In the genomic region with DNA sequence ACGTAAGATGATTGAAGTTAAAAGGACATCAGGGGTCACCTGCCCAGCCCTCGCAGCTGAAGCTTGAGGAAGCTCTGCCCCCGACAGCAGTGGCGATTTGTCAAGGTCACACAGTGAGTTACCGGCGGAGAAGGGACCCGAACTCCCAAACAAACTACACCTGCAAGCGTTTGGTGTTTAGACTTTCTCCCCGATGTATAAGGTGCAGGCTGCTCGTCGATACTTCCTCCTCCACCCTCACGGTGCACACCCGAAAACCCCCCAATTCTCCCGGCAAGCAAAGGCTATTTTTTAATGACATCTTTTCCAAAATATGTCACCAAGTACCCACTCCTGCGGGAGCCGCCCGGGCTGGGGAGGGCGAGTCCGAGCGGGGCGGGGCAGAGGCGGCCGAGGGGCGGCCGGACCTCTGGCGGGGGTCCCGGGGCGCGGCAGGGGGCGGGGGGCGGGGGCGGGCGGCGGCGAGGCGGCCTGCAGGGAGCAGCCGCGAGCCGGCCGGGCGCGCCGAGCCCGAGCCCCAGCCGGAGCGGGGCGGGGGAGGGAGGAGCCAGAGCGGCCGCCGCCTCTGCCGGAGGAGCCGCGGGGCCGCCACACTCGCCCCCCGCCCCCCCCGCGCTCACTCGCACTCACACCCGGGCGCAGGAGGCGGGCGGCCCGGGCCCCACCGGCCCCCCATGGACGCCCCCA, we compare ENCODE assay signal across 8 cellular contexts. TPM values are rescaled to one million over a fixed set of nuclear protein-coding genes. Genes with fewer than 3 reads are reported as not detected.
DNase-seq lines count a peak whose midpoint lies in the region; ATAC-seq and TF ChIP-seq lines count a peak whose summit lies in the region.

A gene with protein sequence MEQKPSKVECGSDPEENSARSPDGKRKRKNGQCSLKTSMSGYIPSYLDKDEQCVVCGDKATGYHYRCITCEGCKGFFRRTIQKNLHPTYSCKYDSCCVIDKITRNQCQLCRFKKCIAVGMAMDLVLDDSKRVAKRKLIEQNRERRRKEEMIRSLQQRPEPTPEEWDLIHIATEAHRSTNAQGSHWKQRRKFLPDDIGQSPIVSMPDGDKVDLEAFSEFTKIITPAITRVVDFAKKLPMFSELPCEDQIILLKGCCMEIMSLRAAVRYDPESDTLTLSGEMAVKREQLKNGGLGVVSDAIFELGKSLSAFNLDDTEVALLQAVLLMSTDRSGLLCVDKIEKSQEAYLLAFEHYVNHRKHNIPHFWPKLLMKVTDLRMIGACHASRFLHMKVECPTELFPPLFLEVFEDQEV (plus strand): TSS at position 619 of the 687 bp plus-strand sequence. CDS start 11,524 bp downstream, outside the sequence.

- ATAC-seq in GM21786 (IDR thresholded peaks at IDR 0.05; ENCODE audit: unreplicated experiment), result peak; percentile 80
- no peak for ATAC-seq in GM19463 (IDR thresholded peaks at IDR 0.05; ENCODE audit: unreplicated experiment)

- intact Hi-C loops in Caco-2 (cut with micrococcal nuclease; ENCODE audit: unreplicated experiment), result loop anchor here (1.0 kb wide), 3 partner anchors 13 to 49 kb away; no protein-coding TSS in a partner anchor

- H3K27me3 Mint-ChIP-seq in Caco-2 (ENCODE audit: insufficient read depth, unreplicated experiment), result no peaks in the 10 kb centered on the region

- TF ChIP-seq CTCF in Caco-2 (IDR thresholded peaks at IDR 0.05; ENCODE audit: insufficient read depth in 1 of 2, low read depth in 1 of 2, low read length in 1 of 2, severe bottlenecking in 1 of 2, unreplicated experiment in 1 of 2) (no peak), liver (IDR thresholded peaks at IDR 0.05; ENCODE audit: low read depth, low read length, missing input control) (peak; percentile 11)

- H3K4me1 ChIP-seq in Caco-2 (peaks cover 26% of the 10 kb centered on the region), liver (ENCODE audit: control insufficient read depth in 4 of 4, insufficient read depth in 4 of 4, low read length in 3 of 4) (peaks cover 0 to 37% (median 22%) of the 10 kb centered on the region in 4 donors)

- H3K36me3 Mint-ChIP-seq in Caco-2 (ENCODE audit: insufficient read depth, unreplicated experiment), result peaks cover 8% of the 10 kb centered on the region

- H3K4me3 Mint-ChIP-seq in Caco-2 (ENCODE audit: unreplicated experiment), result peak within 1 kb of the TSS; percentile 78

- no peaks in the 10 kb centered on the region for H3K36me3 ChIP-seq in Caco-2 (ENCODE audit: control insufficient read depth, insufficient read depth, low read length)
- H3K36me3 ChIP-seq in liver (ENCODE audit: control insufficient read depth in 4 of 4, insufficient read depth in 3 of 4, low read depth in 1 of 4, low read length in 3 of 4), result no peaks in the 10 kb centered on the region

- H3K4me1 Mint-ChIP-seq in Caco-2 (ENCODE audit: low read depth, unreplicated experiment), result peaks cover 33% of the 10 kb centered on the region

- CTCF ChIA-PET in Caco-2 (lab: Charles Lee), result interaction anchor here (0.6 to 5.6 kb wide), 11 partner anchors 9 to 106 kb away, joined by 3 to 66 read pairs (median 6); no protein-coding TSS in a partner anchor

- peak within 1 kb of the TSS; percentile 26 to 67 for H3K9ac ChIP-seq in liver (ENCODE audit: low read depth in 1 of 2, low read length in 2 of 2)

- H3K4me3 ChIP-seq in Caco-2 (ENCODE audit: low read depth, low read length) (peak within 1 kb of the TSS; percentile 99), liver (ENCODE audit: low read depth in 1 of 3, low read length in 3 of 3) (peak within 1 kb of the TSS; percentile 83 to 90 (median 90))

- peak in 1 of 2 experiments; percentile 83 for DNase-seq in Caco-2
- DNase-seq in NCI-H1092 treated with DMSO at 0.1 percent for 48 hours (lab: John Stamatoyannopoulos, UW), result peak; percentile 50
- peak; percentile 65 for DNase-seq in activated CD4-positive, alpha-beta T cell treated with anti-CD3 and anti-CD28 coated beads, Interleukin-2, amount 50 U/mL, for 48 hours
- DNase-seq in dermis microvascular lymphatic vessel endothelial cell (ENCODE audit: low read depth in 2 of 2), result peak in 1 of 2 donors; percentile 72
- DNase-seq in stimulated activated CD4-positive, alpha-beta T cell treated with anti-CD3 and anti-CD28 coated beads, Interleukin-4, amount 100 ng/mL, for 1 hour, result peak; percentile 77

- no peaks in the 10 kb centered on the region for H3K9me3 Mint-ChIP-seq in Caco-2 (ENCODE audit: unreplicated experiment)

- TF ChIP-seq RAD21 in liver (IDR thresholded peaks at IDR 0.05), result no peak

- under 1% methylated on average over 63 of the region's 66 CpGs for WGBS in liver

- peak within 1 kb of the TSS; percentile 66 to 83 for H3K27ac ChIP-seq in liver (ENCODE audit: low read depth in 1 of 2, low read length in 2 of 2)

- peak within 1 kb of the TSS; percentile 23 for H3K27ac Mint-ChIP-seq in Caco-2 (ENCODE audit: unreplicated experiment)

- H3K9me3 ChIP-seq in Caco-2, result no peaks in the 10 kb centered on the region
- H3K9me3 ChIP-seq in liver (ENCODE audit: control insufficient read depth in 4 of 4, low read length in 3 of 4), result no peaks in the 10 kb centered on the region

- H3K27me3 ChIP-seq in Caco-2 (replicated peaks; ENCODE audit: control insufficient read depth, insufficient read depth, low read length) (no peaks in the 10 kb centered on the region), liver (ENCODE audit: control insufficient read depth in 4 of 4, insufficient read depth in 4 of 4, low read length in 3 of 4) (no peaks in the 10 kb centered on the region)

- POLR2A ChIA-PET in Caco-2 (lab: Charles Lee), result interaction anchor here (0.5 to 1.3 kb wide), 3 partner anchors 8 to 128 kb away, joined by 3 to 5 read pairs (median 5); a partner anchor contains a TSS

- BruUV-seq in Caco-2 (replicated peaks; lab: Mats Ljungman, UMichigan), result no TSS peak

TF ChIP-seq in liver, 16 proteins besides CTCF, POLR2A, EP300 and RAD21:
- TF ChIP-seq HNF4A (conservative IDR thresholded peaks at IDR 0.05) (no peak), JUND (IDR thresholded peaks at IDR 0.05) (no peak), NR2F2 (IDR thresholded peaks at IDR 0.05) (no peak), GABPA (IDR thresholded peaks at IDR 0.05 in 1 of 2, conservative IDR thresholded peaks at IDR 0.05 in 1 of 2) (no peak), TAF1 (conservative IDR thresholded peaks at IDR 0.05) (no peak), RXRA (IDR thresholded peaks at IDR 0.05) (no peak), FOXA2 (IDR thresholded peaks at IDR 0.05) (no peak), YY1 (IDR thresholded peaks at IDR 0.05) (no peak), HNF4G (IDR thresholded peaks at IDR 0.05) (no peak)
- TF ChIP-seq, protein P1, sequence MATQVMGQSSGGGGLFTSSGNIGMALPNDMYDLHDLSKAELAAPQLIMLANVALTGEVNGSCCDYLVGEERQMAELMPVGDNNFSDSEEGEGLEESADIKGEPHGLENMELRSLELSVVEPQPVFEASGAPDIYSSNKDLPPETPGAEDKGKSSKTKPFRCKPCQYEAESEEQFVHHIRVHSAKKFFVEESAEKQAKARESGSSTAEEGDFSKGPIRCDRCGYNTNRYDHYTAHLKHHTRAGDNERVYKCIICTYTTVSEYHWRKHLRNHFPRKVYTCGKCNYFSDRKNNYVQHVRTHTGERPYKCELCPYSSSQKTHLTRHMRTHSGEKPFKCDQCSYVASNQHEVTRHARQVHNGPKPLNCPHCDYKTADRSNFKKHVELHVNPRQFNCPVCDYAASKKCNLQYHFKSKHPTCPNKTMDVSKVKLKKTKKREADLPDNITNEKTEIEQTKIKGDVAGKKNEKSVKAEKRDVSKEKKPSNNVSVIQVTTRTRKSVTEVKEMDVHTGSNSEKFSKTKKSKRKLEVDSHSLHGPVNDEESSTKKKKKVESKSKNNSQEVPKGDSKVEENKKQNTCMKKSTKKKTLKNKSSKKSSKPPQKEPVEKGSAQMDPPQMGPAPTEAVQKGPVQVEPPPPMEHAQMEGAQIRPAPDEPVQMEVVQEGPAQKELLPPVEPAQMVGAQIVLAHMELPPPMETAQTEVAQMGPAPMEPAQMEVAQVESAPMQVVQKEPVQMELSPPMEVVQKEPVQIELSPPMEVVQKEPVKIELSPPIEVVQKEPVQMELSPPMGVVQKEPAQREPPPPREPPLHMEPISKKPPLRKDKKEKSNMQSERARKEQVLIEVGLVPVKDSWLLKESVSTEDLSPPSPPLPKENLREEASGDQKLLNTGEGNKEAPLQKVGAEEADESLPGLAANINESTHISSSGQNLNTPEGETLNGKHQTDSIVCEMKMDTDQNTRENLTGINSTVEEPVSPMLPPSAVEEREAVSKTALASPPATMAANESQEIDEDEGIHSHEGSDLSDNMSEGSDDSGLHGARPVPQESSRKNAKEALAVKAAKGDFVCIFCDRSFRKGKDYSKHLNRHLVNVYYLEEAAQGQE (IDR thresholded peaks at IDR 0.05), result no peak
- TF ChIP-seq, protein P2, sequence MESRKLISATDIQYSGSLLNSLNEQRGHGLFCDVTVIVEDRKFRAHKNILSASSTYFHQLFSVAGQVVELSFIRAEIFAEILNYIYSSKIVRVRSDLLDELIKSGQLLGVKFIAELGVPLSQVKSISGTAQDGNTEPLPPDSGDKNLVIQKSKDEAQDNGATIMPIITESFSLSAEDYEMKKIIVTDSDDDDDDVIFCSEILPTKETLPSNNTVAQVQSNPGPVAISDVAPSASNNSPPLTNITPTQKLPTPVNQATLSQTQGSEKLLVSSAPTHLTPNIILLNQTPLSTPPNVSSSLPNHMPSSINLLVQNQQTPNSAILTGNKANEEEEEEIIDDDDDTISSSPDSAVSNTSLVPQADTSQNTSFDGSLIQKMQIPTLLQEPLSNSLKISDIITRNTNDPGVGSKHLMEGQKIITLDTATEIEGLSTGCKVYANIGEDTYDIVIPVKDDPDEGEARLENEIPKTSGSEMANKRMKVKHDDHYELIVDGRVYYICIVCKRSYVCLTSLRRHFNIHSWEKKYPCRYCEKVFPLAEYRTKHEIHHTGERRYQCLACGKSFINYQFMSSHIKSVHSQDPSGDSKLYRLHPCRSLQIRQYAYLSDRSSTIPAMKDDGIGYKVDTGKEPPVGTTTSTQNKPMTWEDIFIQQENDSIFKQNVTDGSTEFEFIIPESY (IDR thresholded peaks at IDR 0.05), result no peak
- TF ChIP-seq, protein P3, sequence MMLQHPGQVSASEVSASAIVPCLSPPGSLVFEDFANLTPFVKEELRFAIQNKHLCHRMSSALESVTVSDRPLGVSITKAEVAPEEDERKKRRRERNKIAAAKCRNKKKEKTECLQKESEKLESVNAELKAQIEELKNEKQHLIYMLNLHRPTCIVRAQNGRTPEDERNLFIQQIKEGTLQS (IDR thresholded peaks at IDR 0.05), result no peak

RNA-seq across cellular contexts. Expression of the gene that starts here (rescaled TPM):
- total RNA-seq in Caco-2 (2022) (27.3 and 29.3 TPM in 2 replicates), dermis microvascular lymphatic vessel endothelial cell (11.9 and 19.7 TPM in 2 replicates), liver (10 to 100 TPM in 1 of 2 donors, 1 to 10 TPM in 1; 8.5 to 10.3 TPM)
- polyA plus RNA-seq in liver, result 1 to 10 TPM; 3.2 to 6.3 TPM
